10 cellular contexts compared by ENCODE assay signal in the genomic region with DNA sequence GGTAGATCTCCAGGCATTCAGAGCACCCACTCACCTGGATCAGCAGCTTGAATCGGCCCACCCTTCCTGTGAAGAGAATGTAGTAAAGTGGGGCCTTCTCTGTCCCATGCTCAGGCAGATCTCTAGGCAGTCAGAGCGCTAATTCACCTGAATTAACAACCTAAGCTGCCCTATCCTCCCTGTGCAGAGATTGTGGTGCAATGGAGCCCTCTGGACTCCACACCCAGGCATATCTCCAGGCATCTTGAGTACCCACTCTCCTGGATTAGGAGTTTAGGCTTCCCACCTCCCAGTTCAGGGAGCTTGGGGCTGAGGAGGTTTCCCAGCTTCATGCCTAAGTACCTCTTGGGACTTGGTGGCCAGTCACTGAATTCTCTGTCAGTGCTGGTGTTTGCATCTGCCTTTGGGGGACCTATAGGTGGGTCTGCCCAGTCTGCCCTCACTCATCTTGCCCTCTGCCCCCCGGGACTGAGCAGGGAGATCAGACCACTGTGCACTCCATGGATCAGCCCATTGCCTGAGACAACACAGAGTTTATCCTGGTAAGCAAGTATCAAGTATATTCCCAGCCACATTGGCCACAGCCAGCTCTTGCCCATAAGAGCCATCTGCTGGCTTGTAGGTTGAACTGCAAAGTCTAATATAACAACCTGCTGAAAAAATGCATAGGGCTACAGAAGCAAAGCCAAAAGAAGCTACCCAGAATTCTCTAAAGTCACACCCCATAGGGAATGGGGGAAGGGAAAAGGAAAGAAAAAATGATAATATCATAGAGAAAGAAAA.
DNase-seq lines count a peak whose midpoint lies in the region; ATAC-seq, FAIRE-seq and TF ChIP-seq lines count a peak whose summit lies in the region.
"Had no signal": no experiment of that assay in that cellular context is flagged by ENCODE, and none has a peak within 500 bp of the region (broad histone marks: within the 10 kb centered on the region; RNA-seq: fewer than 3 reads in every experiment).

No MANE protein-coding gene starts in this region.

- H3K36me3 Mint-ChIP-seq in neural progenitor cell: no peaks in the 10 kb centered on the region

- H3K27ac ChIP-seq in body of pancreas (no peak overlapping the region), neural progenitor cell (no peak overlapping the region)
- H3K27ac ChIP-seq: SK-N-MC had no signal

- no peaks in the 10 kb centered on the region for H3K79me2 ChIP-seq in neural progenitor cell (ENCODE audit: low read depth)

- no peak for TF ChIP-seq POLR2A in body of pancreas (IDR thresholded peaks at IDR 0.05)

- 72 to 100% methylated on average over 1 to 3 of the region's 3 CpGs for WGBS in body of pancreas, 2 donors

- no peaks in the 10 kb centered on the region for H3K4me1 ChIP-seq in body of pancreas
- no peaks in the 10 kb centered on the region for H3K4me1 ChIP-seq in neural progenitor cell

- no peak overlapping the region for H2AFZ ChIP-seq in neural progenitor cell (replicated peaks)

- no peak overlapping the region for H3K27ac Mint-ChIP-seq in neural progenitor cell

- intact Hi-C loops in body of pancreas (cut with DNase I): no loop called here

- H3K36me3 ChIP-seq in body of pancreas (replicated peaks in 1 of 2; ENCODE audit: insufficient read depth in 1 of 2, low read depth in 2 of 2): no peaks in the 10 kb centered on the region
- no peaks in the 10 kb centered on the region for H3K36me3 ChIP-seq in neural progenitor cell

- H3K4me3 Mint-ChIP-seq in neural progenitor cell: no peak overlapping the region

- H3K27me3 ChIP-seq in body of pancreas (no peaks in the 10 kb centered on the region), neural progenitor cell (no peaks in the 10 kb centered on the region)

- DNase-seq in LNCaP clone FGC (ENCODE audit: low read depth) (peak; percentile 17), body of pancreas (peak; percentile 16 to 49 (median 36)), neural progenitor cell (ENCODE audit: low spot score) (peak; percentile 40), RCC 7860 (ENCODE audit: low spot score) (no peak), T-helper 9 cell (no peak)
- no peak for DNase-seq in activated naive CD4-positive, alpha-beta T cell (lab: John Stamatoyannopoulos, UW)
- DNase-seq: activated naive CD4-positive, alpha-beta T cell treated with Interleukin-2 at 50 U/mL for 16 hours; occipital lobe had no signal

- no peak overlapping the region for H3K9ac ChIP-seq in neural progenitor cell

- H3K9me3 Mint-ChIP-seq in neural progenitor cell: peaks cover 22% of the 10 kb centered on the region

- no peaks in the 10 kb centered on the region for H3F3A ChIP-seq in neural progenitor cell (ENCODE audit: low read depth)

- TF ChIP-seq CTCF in LNCaP clone FGC (IDR thresholded peaks at IDR 0.05; ENCODE audit: control insufficient read depth, extremely low read depth, insufficient read depth) (peak; percentile 60), body of pancreas (IDR thresholded peaks at IDR 0.05) (peak; percentile 8 to 64 (median 53)), neural progenitor cell (IDR thresholded peaks at IDR 0.05) (peak; percentile 49)

- H3K4me2 ChIP-seq in neural progenitor cell: no peak overlapping the region

- no peaks in the 10 kb centered on the region for H3K9me3 ChIP-seq in body of pancreas
- peaks cover 9% of the 10 kb centered on the region for H3K9me3 ChIP-seq in neural progenitor cell (ENCODE audit: low read depth)

- H4K20me1 ChIP-seq in neural progenitor cell (ENCODE audit: low read depth): no peaks in the 10 kb centered on the region

- no peaks in the 10 kb centered on the region for H3K4me1 Mint-ChIP-seq in neural progenitor cell

- no peak for FAIRE-seq in RCC 7860 (lab: Jason Lieb, UNC)

- H3K4me3 ChIP-seq in LNCaP clone FGC (ENCODE audit: low read depth, low read length) (no peak overlapping the region), body of pancreas (no peak overlapping the region), neural progenitor cell (no peak overlapping the region)
- H3K4me3 ChIP-seq: SK-N-MC had no signal

- peak; percentile 84 for ATAC-seq in GM18867 (IDR thresholded peaks at IDR 0.05; ENCODE audit: unreplicated experiment)
- ATAC-seq in body of pancreas: peak; percentile 55

- H3K27me3 Mint-ChIP-seq in neural progenitor cell (ENCODE audit: insufficient read depth, low read depth): peaks cover 2% of the 10 kb centered on the region

Comparison
In these comparisons a context has a peak if more than half of its experiments do, and no peak if none do; other contexts are left out.
1. DNase-seq: peak in LNCaP clone FGC (single experiment), body of pancreas (4 of 4) and neural progenitor cell (single experiment); none in RCC 7860 (single experiment), activated naive CD4-positive, alpha-beta T cell (0 of 4) and T-helper 9 cell (single experiment).
2. Peak in every context shown above with its lines, with median percentiles within 50 percentile points of each other: CTCF ChIP-seq.